In the genomic region with DNA sequence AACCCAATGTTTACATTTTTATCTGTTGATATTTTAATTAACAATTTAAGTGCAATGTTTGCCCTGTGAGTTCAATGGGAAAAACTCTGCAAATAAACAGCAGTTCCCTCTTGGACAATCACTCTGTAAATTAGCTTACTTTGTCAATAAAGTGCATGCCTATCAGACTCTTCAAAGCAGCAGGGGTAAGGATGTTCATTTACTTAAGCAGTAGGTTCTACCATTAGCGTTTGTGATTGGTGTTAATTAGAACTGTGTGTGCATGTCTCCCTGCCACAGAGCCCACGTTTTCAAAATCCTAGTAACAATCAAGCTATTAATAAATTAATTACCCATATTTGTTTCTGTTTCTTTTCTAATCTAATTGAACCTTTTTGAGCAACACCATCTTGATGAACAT, we compare ENCODE assay signal across 19 cellular contexts.
DNase-seq lines count a peak whose midpoint lies in the region; ATAC-seq and TF ChIP-seq lines count a peak whose summit lies in the region.
"Had no signal": no experiment of that assay in that cellular context is flagged by ENCODE, and none has a peak within 500 bp of the region (broad histone marks: within the 10 kb centered on the region; RNA-seq: fewer than 3 reads in every experiment).

No MANE protein-coding gene starts in this region.

- intact Hi-C loops in thyroid gland (cut with DNase I) (no loop called here), posterior cingulate gyrus (cut with DNase I) (no loop called here)

- no peaks in the 10 kb centered on the region for H3K9me2 ChIP-seq in hepatocyte (replicated peaks; ENCODE audit: insufficient read depth)

- no peaks in the 10 kb centered on the region for H3K79me2 ChIP-seq in hepatocyte

- H3K4me3 ChIP-seq in HUES48 (ENCODE audit: low read depth, low read length) (no peak overlapping the region), hepatocyte (no peak overlapping the region), thyroid gland (replicated peaks in 1 of 3) (no peak overlapping the region)
- H3K4me3 ChIP-seq: BLaER1, SJCRH30 had no signal

- H4K20me1 ChIP-seq in hepatocyte (ENCODE audit: insufficient read depth, poor library complexity, severe bottlenecking), result no peaks in the 10 kb centered on the region
- H4K20me1 ChIP-seq: BLaER1 had no signal

- no peak for ATAC-seq in GM21723 (IDR thresholded peaks at IDR 0.05; ENCODE audit: unreplicated experiment)
- ATAC-seq: T-helper 17 cell had no signal

- no peaks in the 10 kb centered on the region for H3K36me3 ChIP-seq in HUES48 (ENCODE audit: control insufficient read depth, insufficient read depth, low read length)
- H3K36me3 ChIP-seq in hepatocyte (replicated peaks; ENCODE audit: insufficient read depth, low read depth), result no peaks in the 10 kb centered on the region
- no peaks in the 10 kb centered on the region for H3K36me3 ChIP-seq in thyroid gland
- H3K36me3 ChIP-seq: BLaER1, SJCRH30 had no signal

- TF ChIP-seq POLR2A in thyroid gland (IDR thresholded peaks at IDR 0.05), result no peak

- TF ChIP-seq CTCF in 22Rv1 (IDR thresholded peaks at IDR 0.05) (no peak), hepatocyte (IDR thresholded peaks at IDR 0.05; ENCODE audit: poor library complexity) (no peak), thyroid gland (IDR thresholded peaks at IDR 0.05) (no peak)

- DNase-seq in NCI-H82 (lab: John Stamatoyannopoulos, UW), result peak; percentile 32
- no peak for DNase-seq in hepatocyte (ENCODE audit: low spot score)
- DNase-seq in thyroid gland, result no peak
- no peak for DNase-seq in posterior cingulate gyrus
- DNase-seq in KG1 (lab: John Stamatoyannopoulos, UW), result no peak
- DNase-seq: Calu3; CD4-positive, alpha-beta memory T cell; DMS79; H7; NCI-H1436 treated with DMSO at 0.1 percent for 48 hours; OCI-M1; RPMI8226; SJCRH30; T-helper 17 cell had no signal

- H3K27me3 ChIP-seq in HUES48 (ENCODE audit: control insufficient read depth, insufficient read depth, low read length) (0 out of 2 replicates have a peak, but pooled peaks cover 4% of the 10 kb centered on the region), hepatocyte (no peaks in the 10 kb centered on the region), thyroid gland (no peaks in the 10 kb centered on the region)
- H3K27me3 ChIP-seq: BLaER1, SJCRH30 had no signal

- no peaks in the 10 kb centered on the region for H3K9me3 ChIP-seq in HUES48 (ENCODE audit: control insufficient read depth, insufficient read depth, low read length)
- no peaks in the 10 kb centered on the region for H3K9me3 ChIP-seq in hepatocyte (ENCODE audit: low read depth)
- H3K9me3 ChIP-seq in thyroid gland, result no peaks in the 10 kb centered on the region
- H3K9me3 ChIP-seq: BLaER1, SJCRH30 had no signal

- no peak overlapping the region for H3K9ac ChIP-seq in HUES48 (ENCODE audit: low read depth, low read length)
- H3K9ac ChIP-seq: BLaER1, KMS-11 had no signal

- H2AFZ ChIP-seq in hepatocyte, result peak overlapping the region; percentile 32

- H3K4me2 ChIP-seq in hepatocyte, result no peak overlapping the region
- H3K4me2 ChIP-seq: BLaER1, KMS-11 had no signal

- H3K4me1 ChIP-seq in HUES48 (ENCODE audit: control insufficient read depth, insufficient read depth, low read length) (peaks cover 15% of the 10 kb centered on the region; the same call in 1 of the 2 replicates), hepatocyte (ENCODE audit: insufficient read depth) (peaks cover 15% of the 10 kb centered on the region), thyroid gland (peaks cover 5 to 23% of the 10 kb centered on the region in 2 donors)
- H3K4me1 ChIP-seq: BLaER1, SJCRH30 had no signal

- WGBS in hepatocyte (ENCODE audit: low lambda C conversion rate, missing lambda C conversion rate), result 15% methylated on average over 2 of the region's 2 CpGs
- WGBS in thyroid gland, 2 donors, result 33 to 49% methylated on average over 2 of the region's 2 CpGs

- H3K27ac ChIP-seq in 22Rv1 (peak overlapping the region; percentile 37), HUES48 (ENCODE audit: low read depth, low read length) (peak overlapping the region; percentile 65), hepatocyte (no peak overlapping the region), thyroid gland (peak overlapping the region in 1 of 3 donors; percentile 2)
- H3K27ac ChIP-seq: BLaER1, KMS-11, SJCRH30 had no signal
